8 cellular contexts compared by ENCODE assay signal in the genomic region with DNA sequence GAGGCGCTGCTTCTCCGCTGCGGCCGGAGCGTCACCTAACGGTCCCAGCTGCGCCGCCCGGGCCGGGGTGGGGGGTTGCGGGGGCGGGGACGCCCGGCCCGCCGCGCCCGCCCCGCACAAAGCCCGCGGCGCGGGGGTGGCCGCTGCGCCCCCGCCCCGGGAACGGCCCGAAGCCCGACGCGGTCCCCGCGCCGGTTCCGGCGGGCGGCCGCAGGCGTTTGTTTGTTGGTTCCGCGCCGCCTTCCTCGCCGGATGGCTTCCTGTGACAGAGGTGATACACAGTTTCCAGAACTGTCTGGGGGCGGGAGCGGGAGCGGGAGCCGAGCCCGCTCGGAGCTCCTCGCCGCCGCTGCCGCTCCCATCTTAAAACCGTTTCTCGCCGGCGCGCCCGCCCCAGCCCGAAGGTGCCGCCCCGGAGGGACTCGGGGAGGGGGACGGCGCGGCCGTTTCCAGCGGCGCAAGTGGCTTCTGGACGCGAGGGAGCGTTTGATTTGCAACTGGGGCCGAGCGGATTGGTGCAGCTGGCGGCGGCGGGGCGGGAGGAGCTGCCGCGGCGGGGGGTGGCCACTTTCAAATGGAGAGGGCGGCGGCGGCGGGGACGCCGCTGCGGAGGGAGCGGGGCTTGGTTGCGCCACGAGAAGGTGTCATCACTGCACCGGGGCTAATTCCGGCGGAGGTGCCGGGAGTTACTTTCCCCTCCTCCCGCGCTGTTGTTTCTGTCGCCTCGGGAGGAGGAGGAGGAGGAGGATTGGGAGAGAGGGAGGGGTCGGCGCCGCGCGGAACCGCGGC. TPM values are rescaled to one million over a fixed set of nuclear protein-coding genes. Genes with fewer than 3 reads are reported as not detected.
DNase-seq lines count a peak whose midpoint lies in the region; TF ChIP-seq lines count a peak whose summit lies in the region.

No MANE protein-coding gene starts in this region.

- peak in 1 of 2 donors; percentile 76 for TF ChIP-seq POLR2A in thyroid gland (IDR thresholded peaks at IDR 0.05)

- DNase-seq in HFFc6 (peak; percentile 92), MV-4-11 (lab: John Stamatoyannopoulos, UW) (peak; percentile 86), SK-N-DZ (ENCODE audit: low spot score) (peak; percentile 87), glomerular visceral epithelial cell (ENCODE audit: extremely low spot score) (peak; percentile 97), osteocyte (ENCODE audit: extremely low spot score, unreplicated experiment) (peak; percentile 93), thyroid gland (peak; percentile 93)
- DNase-seq in activated naive CD4-positive, alpha-beta T cell treated with anti-CD3 and anti-CD28 coated beads, Interleukin-2, amount 50 U/mL, for 16 hours = peak; percentile 88

- peak overlapping the region; percentile 90 for H3K27ac Mint-ChIP-seq in HFFc6
- peak overlapping the region; percentile 86 for H3K27ac Mint-ChIP-seq in osteocyte (ENCODE audit: unreplicated experiment)

- TF ChIP-seq CTCF in HFFc6 (IDR thresholded peaks at IDR 0.05) (no peak), osteocyte (IDR thresholded peaks at IDR 0.05) (no peak), thyroid gland (IDR thresholded peaks at IDR 0.05) (no peak)

- H3K27me3 ChIP-seq in thyroid gland = no peaks in the 10 kb centered on the region

- WGBS in thyroid gland, 2 donors = 1 to 2% methylated on average over 13 to 23 of the region's 108 CpGs

- H3K4me3 ChIP-seq in GM08714 (ENCODE audit: low read length) = peak overlapping the region; percentile 89
- peak overlapping the region; percentile 62 to 88 (median 74) for H3K4me3 ChIP-seq in thyroid gland (replicated peaks in 1 of 3)

- H3K36me3 Mint-ChIP-seq in HFFc6 (ENCODE audit: low read depth) (no peaks in the 10 kb centered on the region), osteocyte (ENCODE audit: unreplicated experiment) (no peaks in the 10 kb centered on the region)

- peaks cover 9 to 20% of the 10 kb centered on the region in 2 donors for H3K4me1 ChIP-seq in thyroid gland

- H3K4me1 Mint-ChIP-seq in HFFc6 (ENCODE audit: low read depth) (peaks cover 39% of the 10 kb centered on the region), osteocyte (ENCODE audit: unreplicated experiment) (peaks cover 15% of the 10 kb centered on the region)

- H3K36me3 ChIP-seq in thyroid gland = no peaks in the 10 kb centered on the region

- H3K9me3 Mint-ChIP-seq in HFFc6 = no peaks in the 10 kb centered on the region
- H3K9me3 Mint-ChIP-seq in osteocyte (ENCODE audit: unreplicated experiment) = no peaks in the 10 kb centered on the region

- H3K27ac ChIP-seq in thyroid gland = peak overlapping the region; percentile 90 to 97 (median 96)

- intact Hi-C loops in thyroid gland (cut with DNase I) = loop anchor here (5.0 to 10.0 kb wide), 4 partner anchors 51 to 847 kb away; partner anchors contain the start of genes ABHD18 and MFSD8

- H3K9me3 ChIP-seq in thyroid gland = no peaks in the 10 kb centered on the region

- H3K4me3 Mint-ChIP-seq in HFFc6 (peak overlapping the region; percentile 97), osteocyte (ENCODE audit: unreplicated experiment) (peak overlapping the region; percentile 94)

- H3K27me3 Mint-ChIP-seq in HFFc6 (ENCODE audit: insufficient read depth) (peaks cover 2% of the 10 kb centered on the region), osteocyte (ENCODE audit: unreplicated experiment) (no peaks in the 10 kb centered on the region)

RNA-seq across cellular contexts. Expression of gene JADE1, which starts 2.3 kb away (rescaled TPM):
- total RNA-seq in HFFc6 (2021; fragmentation: NEBNext Ultra II Directional; extraction: Animal tissue kit (Norgen Biotek cat#: 25700)) = 10 to 100 TPM; 23.2 to 32.4 (median 26.6) TPM
- polyA plus RNA-seq in SK-N-DZ (2014; cell fraction: cytosol; rRNA removed) = 19.5 and 23.8 TPM in 2 replicates
- polyA plus RNA-seq in SK-N-DZ (2014; cell fraction: nucleus; rRNA removed) = 15.8 and 19.6 TPM in 2 replicates
- total RNA-seq in osteocyte (19.7 and 20.4 TPM in 2 replicates), thyroid gland (100 to 1,000 TPM in 1 of 4 donors, 10 to 100 TPM in 3; 63.5 to 102 (median 74.4) TPM)

Comparison
In these comparisons a context has a peak if more than half of its experiments do, and no peak if none do; other contexts are left out.
1. Peak in every context shown above with its lines: DNase-seq, H3K4me3 ChIP-seq and H3K27ac ChIP-seq.